In the genomic region with DNA sequence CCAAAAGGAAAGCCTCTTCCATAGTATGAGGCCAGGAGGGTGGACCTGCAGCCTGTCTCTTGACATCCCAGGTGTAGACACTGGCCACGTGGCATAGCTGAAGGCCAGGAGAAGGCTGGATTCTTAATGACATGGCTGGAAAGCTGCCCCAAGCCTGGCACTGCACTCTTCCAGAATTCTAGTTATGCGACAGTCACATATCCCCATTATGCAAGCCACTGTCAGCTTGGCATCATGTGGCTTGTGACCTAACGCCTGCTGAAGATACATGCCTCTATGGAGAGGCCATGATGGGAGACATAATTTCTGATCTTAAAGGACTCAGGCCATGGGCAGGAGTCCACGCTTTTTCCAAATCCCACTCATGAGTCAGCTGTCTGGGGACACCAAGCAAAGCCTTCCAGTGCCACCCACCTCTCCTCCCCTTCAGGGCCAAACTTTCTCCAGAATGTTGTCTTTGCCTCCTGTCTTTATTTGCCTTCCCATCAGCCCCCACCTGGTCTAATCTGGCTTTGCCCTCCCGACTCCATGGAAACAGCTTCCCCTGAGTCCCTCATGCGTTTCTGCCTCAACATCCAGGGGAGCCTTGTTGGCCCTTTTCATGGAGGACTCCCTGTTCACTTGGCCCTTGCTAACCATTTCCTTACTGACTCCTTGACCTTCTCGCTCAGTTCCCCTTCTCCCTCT, we compare ENCODE assay signal across 32 cellular contexts. TPM values are rescaled to one million over a fixed set of nuclear protein-coding genes. Genes with fewer than 3 reads are reported as not detected.
"Had no signal": no experiment of that assay in that cellular context is flagged by ENCODE, and none has a peak within 500 bp of the region (broad histone marks: within the 10 kb centered on the region; RNA-seq: fewer than 3 reads in every experiment).

No MANE protein-coding gene starts in this region.

- H3K4me1 ChIP-seq: gastrocnemius medialis, psoas muscle, thyroid gland had no signal

- H3K9me3 ChIP-seq: gastrocnemius medialis, heart left ventricle, lower lobe of right lung, ovary, psoas muscle, stomach, thyroid gland had no signal

- ATAC-seq: gastrocnemius medialis; lower lobe of right lung; natural killer cell; psoas muscle; sciatic nerve; stimulated activated effector memory CD8-positive, alpha-beta T cell treated with anti-CD3 and anti-CD28 coated beads, Interleukin-12 subunit alpha, Interleukin-12 subunit beta, amount 100 ng/mL, for 72 hours had no signal

- H3K4me3 ChIP-seq: cardiac muscle cell, dorsolateral prefrontal cortex, heart left ventricle, lower lobe of right lung, ovary, stomach, thyroid gland had no signal

- H3K27me3 ChIP-seq: cardiac muscle cell, heart left ventricle, ovary, thyroid gland had no signal

- H3K36me3 ChIP-seq: cardiac muscle cell, gastrocnemius medialis, heart left ventricle, lower lobe of right lung, ovary, stomach, thyroid gland had no signal

- DNase-seq: dorsolateral prefrontal cortex; effector CD4-positive, alpha-beta T cell; foreskin fibroblast; gastrocnemius medialis; heart left ventricle; hippocampal formation; lower lobe of right lung; natural killer cell; occipital lobe; posterior cingulate gyrus; psoas muscle; stimulated activated CD4-positive, alpha-beta T cell treated with anti-CD3 and anti-CD28 coated beads, Interleukin-2, amount 100 ng/mL, for 24 hours; stimulated activated CD4-positive, alpha-beta T cell treated with anti-CD3 and anti-CD28 coated beads, Interleukin-4, amount 100 ng/mL, for 24 hours; stimulated activated naive CD4-positive, alpha-beta T cell treated with Interleukin-2 at 50 U/mL for 16 hours; stomach; thyroid gland; trophoblast cell had no signal

- H3K27ac ChIP-seq: cardiac muscle cell, dorsolateral prefrontal cortex, gastrocnemius medialis, lower lobe of right lung, psoas muscle, stomach, thyroid gland had no signal

RNA-seq across cellular contexts. Expression of a gene that starts 3.0 kb away (rescaled TPM):
- total RNA-seq: cardiac muscle cell, glomerular endothelial cell, kidney epithelial cell, mononuclear cell, natural killer cell, occipital lobe, renal cortical epithelial cell, skeletal muscle tissue, temporal lobe had no signal
- polyA plus RNA-seq: neural cell had no signal

RNA-seq across cellular contexts. Expression of a gene that starts 53.0 kb away (rescaled TPM):
- total RNA-seq: cardiac muscle cell, dorsolateral prefrontal cortex, gastrocnemius medialis, glomerular endothelial cell, heart left ventricle, kidney epithelial cell, lower lobe of right lung, mesenteric fat pad, mononuclear cell, natural killer cell, occipital lobe, ovary, psoas muscle, renal cortical epithelial cell, sciatic nerve, skeletal muscle tissue, stomach, subcutaneous adipose tissue, temporal lobe, thyroid gland, urinary bladder had no signal
- polyA plus RNA-seq: cardiac muscle cell, esophagus, heart left ventricle, neural cell, ovary, psoas muscle, stomach, urinary bladder had no signal
